ENCODE assay signal across 1 cellular context in the genomic region with DNA sequence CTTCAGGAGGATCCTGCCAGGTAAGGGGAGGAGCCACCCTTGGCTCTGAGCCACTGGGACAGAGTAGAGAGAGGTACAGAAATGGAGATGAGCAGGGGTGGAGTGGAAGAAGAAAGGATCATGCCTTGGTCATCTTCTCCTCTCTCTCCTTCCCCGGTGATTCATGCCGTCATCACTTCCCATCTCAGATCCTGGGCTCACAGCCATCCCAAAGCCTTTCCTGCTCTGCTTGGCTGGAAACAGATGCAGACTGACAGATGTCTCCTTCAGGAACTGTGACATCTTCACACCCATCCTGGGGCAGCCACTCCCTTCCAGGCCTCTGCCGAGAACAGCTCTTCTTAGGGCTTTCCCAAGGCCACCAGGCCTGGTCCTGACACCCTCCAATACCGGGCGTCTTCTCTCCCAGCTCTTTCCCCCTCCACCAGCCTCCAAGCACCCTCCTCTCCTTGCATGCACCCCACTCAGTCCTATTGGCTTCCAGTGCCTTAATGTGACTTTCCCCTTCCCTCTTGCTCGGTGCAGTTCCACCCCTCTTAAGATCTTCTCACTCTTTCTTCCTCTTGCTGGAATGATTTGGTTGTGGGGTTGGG.
TF ChIP-seq lines count a peak whose summit lies in the region.

No MANE protein-coding gene starts in this region.

TF ChIP-seq in GM23338, 12 proteins besides CTCF, POLR2A, EP300 and RAD21 (continued from another document):
- TF ChIP-seq, protein P1, sequence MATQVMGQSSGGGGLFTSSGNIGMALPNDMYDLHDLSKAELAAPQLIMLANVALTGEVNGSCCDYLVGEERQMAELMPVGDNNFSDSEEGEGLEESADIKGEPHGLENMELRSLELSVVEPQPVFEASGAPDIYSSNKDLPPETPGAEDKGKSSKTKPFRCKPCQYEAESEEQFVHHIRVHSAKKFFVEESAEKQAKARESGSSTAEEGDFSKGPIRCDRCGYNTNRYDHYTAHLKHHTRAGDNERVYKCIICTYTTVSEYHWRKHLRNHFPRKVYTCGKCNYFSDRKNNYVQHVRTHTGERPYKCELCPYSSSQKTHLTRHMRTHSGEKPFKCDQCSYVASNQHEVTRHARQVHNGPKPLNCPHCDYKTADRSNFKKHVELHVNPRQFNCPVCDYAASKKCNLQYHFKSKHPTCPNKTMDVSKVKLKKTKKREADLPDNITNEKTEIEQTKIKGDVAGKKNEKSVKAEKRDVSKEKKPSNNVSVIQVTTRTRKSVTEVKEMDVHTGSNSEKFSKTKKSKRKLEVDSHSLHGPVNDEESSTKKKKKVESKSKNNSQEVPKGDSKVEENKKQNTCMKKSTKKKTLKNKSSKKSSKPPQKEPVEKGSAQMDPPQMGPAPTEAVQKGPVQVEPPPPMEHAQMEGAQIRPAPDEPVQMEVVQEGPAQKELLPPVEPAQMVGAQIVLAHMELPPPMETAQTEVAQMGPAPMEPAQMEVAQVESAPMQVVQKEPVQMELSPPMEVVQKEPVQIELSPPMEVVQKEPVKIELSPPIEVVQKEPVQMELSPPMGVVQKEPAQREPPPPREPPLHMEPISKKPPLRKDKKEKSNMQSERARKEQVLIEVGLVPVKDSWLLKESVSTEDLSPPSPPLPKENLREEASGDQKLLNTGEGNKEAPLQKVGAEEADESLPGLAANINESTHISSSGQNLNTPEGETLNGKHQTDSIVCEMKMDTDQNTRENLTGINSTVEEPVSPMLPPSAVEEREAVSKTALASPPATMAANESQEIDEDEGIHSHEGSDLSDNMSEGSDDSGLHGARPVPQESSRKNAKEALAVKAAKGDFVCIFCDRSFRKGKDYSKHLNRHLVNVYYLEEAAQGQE (IDR thresholded peaks at IDR 0.05; ENCODE audit: unreplicated experiment): no peak
